In genomic region chr4:36312511-36312910, GRCh38 we compare ENCODE assay signal across 20 cellular contexts. TPM values are rescaled to one million over a fixed set of nuclear protein-coding genes. Genes with fewer than 3 reads are reported as not detected.
DNase-seq lines count a peak whose midpoint lies in the region; ATAC-seq and TF ChIP-seq lines count a peak whose summit lies in the region.
"Had no signal": no experiment of that assay in that cellular context is flagged by ENCODE, and none has a peak within 500 bp of the region (broad histone marks: within the 10 kb centered on the region; RNA-seq: fewer than 3 reads in every experiment).

No MANE protein-coding gene starts in this region.

- H3K36me3 ChIP-seq in OCI-LY3 (replicated peaks; ENCODE audit: low read depth, low read length) (peaks cover 3% of the 10 kb centered on the region), neural progenitor cell (no peaks in the 10 kb centered on the region)
- H3K36me3 ChIP-seq: MG63, SJCRH30 had no signal

- peaks cover 69% of the 10 kb centered on the region for H3K4me1 Mint-ChIP-seq in activated T-cell treated with anti-CD3 and anti-CD28 coated beads, Interleukin-2, amount 50 U/mL, for 72 hours (ENCODE audit: low read depth)
- peaks cover 37 to 70% of the 10 kb centered on the region in 2 donors for H3K4me1 Mint-ChIP-seq in immature natural killer cell
- H3K4me1 Mint-ChIP-seq in stimulated activated naive B cell treated with anti-CD40 and anti-IgM and Interleukin-4, amounts not matched to agents 10 μg/mL and 1 μg/mL and 100 μg/mL, for 72 hours = peaks cover 28 to 44% of the 10 kb centered on the region in 2 donors
- H3K4me1 Mint-ChIP-seq in neural progenitor cell = no peaks in the 10 kb centered on the region

- H3K9me3 ChIP-seq in OCI-LY3 (ENCODE audit: insufficient read depth, low read length) (no peaks in the 10 kb centered on the region), neural progenitor cell (ENCODE audit: low read depth) (no peaks in the 10 kb centered on the region)
- H3K9me3 ChIP-seq: Caco-2, MG63, SJCRH30 had no signal

- peak overlapping the region; percentile 59 for H3K27ac Mint-ChIP-seq in activated T-cell treated with anti-CD3 and anti-CD28 coated beads, Interleukin-2, amount 50 U/mL, for 72 hours
- H3K27ac Mint-ChIP-seq in immature natural killer cell = peak overlapping the region in 2 of 6 donors; percentile 46 to 69
- H3K27ac Mint-ChIP-seq in stimulated activated naive B cell treated with anti-CD40 and anti-IgM and Interleukin-4, amounts not matched to agents 10 μg/mL and 1 μg/mL and 100 μg/mL, for 72 hours = peak overlapping the region; percentile 43
- H3K27ac Mint-ChIP-seq in neural progenitor cell = no peak overlapping the region

- H3K4me2 ChIP-seq in OCI-LY3 (ENCODE audit: low read length) (no peak overlapping the region), neural progenitor cell (no peak overlapping the region)

- H3K36me3 Mint-ChIP-seq in activated T-cell treated with anti-CD3 and anti-CD28 coated beads, Interleukin-2, amount 50 U/mL, for 72 hours (ENCODE audit: insufficient read depth in 2 of 2) = peaks cover 4 to 7% of the 10 kb centered on the region in 2 donors
- peaks cover 5 to 24% (median 18%) of the 10 kb centered on the region in 3 donors for H3K36me3 Mint-ChIP-seq in immature natural killer cell
- no peaks in the 10 kb centered on the region for H3K36me3 Mint-ChIP-seq in stimulated activated naive B cell treated with anti-CD40 and anti-IgM and Interleukin-4, amounts not matched to agents 10 μg/mL and 1 μg/mL and 100 μg/mL, for 72 hours
- no peaks in the 10 kb centered on the region for H3K36me3 Mint-ChIP-seq in neural progenitor cell

- H3K27ac ChIP-seq in OCI-LY3 (ENCODE audit: low read length) (no peak overlapping the region), neural progenitor cell (no peak overlapping the region)
- H3K27ac ChIP-seq: C4-2B, SJCRH30 had no signal

- H3K27me3 Mint-ChIP-seq in activated T-cell treated with anti-CD3 and anti-CD28 coated beads, Interleukin-2, amount 50 U/mL, for 72 hours (ENCODE audit: low read depth) = no peaks in the 10 kb centered on the region
- peaks cover 0 to 3% (median 0%) of the 10 kb centered on the region in 3 donors for H3K27me3 Mint-ChIP-seq in immature natural killer cell (ENCODE audit: low read depth in 3 of 3)
- H3K27me3 Mint-ChIP-seq in stimulated activated naive B cell treated with anti-CD40 and anti-IgM and Interleukin-4, amounts not matched to agents 10 μg/mL and 1 μg/mL and 100 μg/mL, for 72 hours = no peaks in the 10 kb centered on the region
- peaks cover 1% of the 10 kb centered on the region for H3K27me3 Mint-ChIP-seq in neural progenitor cell (ENCODE audit: insufficient read depth, low read depth)

- no peaks in the 10 kb centered on the region for H3K27me3 ChIP-seq in OCI-LY3 (ENCODE audit: low read depth, low read length)
- H3K27me3 ChIP-seq in neural progenitor cell = no peaks in the 10 kb centered on the region
- H3K27me3 ChIP-seq: MG63, SJCRH30 had no signal

- H3K4me3 Mint-ChIP-seq in activated T-cell treated with anti-CD3 and anti-CD28 coated beads, Interleukin-2, amount 50 U/mL, for 72 hours = no peak overlapping the region
- H3K4me3 Mint-ChIP-seq in immature natural killer cell (peak overlapping the region in 4 of 5 donors; percentile 40 to 56 (median 50)), neural progenitor cell (no peak overlapping the region)
- H3K4me3 Mint-ChIP-seq in stimulated activated naive B cell treated with anti-CD40 and anti-IgM and Interleukin-4, amounts not matched to agents 10 μg/mL and 1 μg/mL and 100 μg/mL, for 72 hours = peak overlapping the region in 1 of 2 donors; percentile 0

- no peak overlapping the region for H3K9ac ChIP-seq in OCI-LY3 (ENCODE audit: low read length)
- no peak overlapping the region for H3K9ac ChIP-seq in neural progenitor cell

- no peaks in the 10 kb centered on the region for H3F3A ChIP-seq in neural progenitor cell (ENCODE audit: low read depth)

- no peak for DNase-seq in activated T-cell treated with anti-CD3 and anti-CD28 coated beads, Interleukin-2, amount 50 U/mL, for 72 hours
- no peak for DNase-seq in activated T-cell treated with anti-CD3 and anti-CD28 coated beads, Interleukin-2, amount 50 U/mL, for 1 hour
- no peak for DNase-seq in immature natural killer cell
- DNase-seq in stimulated activated naive B cell treated with anti-CD40 and anti-IgM and Interleukin-4, amounts not matched to agents 10 μg/mL and 1 μg/mL and 100 μg/mL, for 72 hours = no peak
- no peak for DNase-seq in NCI-H187 (lab: John Stamatoyannopoulos, UW)
- no peak for DNase-seq in SK-N-DZ (ENCODE audit: low spot score)
- no peak for DNase-seq in neural progenitor cell (ENCODE audit: low spot score)
- DNase-seq: Caco-2; EL; MG63; NCI-H1105; NCI-H1694 treated with DMSO at 0.1 percent for 48 hours; NCI-H345; NCI-H526; NK-92 treated with Interleukin-12 subunit alpha and Interleukin-12 subunit beta, amount 100 ng/mL, for 24 hours; PC-3; SJCRH30 had no signal

- H2AFZ ChIP-seq in OCI-LY3 (ENCODE audit: low read depth, low read length) (peak overlapping the region; percentile 62), neural progenitor cell (replicated peaks) (no peak overlapping the region)

- H3K9me3 Mint-ChIP-seq in activated T-cell treated with anti-CD3 and anti-CD28 coated beads, Interleukin-2, amount 50 U/mL, for 72 hours = peaks cover 3% of the 10 kb centered on the region in 2 donors
- H3K9me3 Mint-ChIP-seq in immature natural killer cell (no peaks in the 10 kb centered on the region), neural progenitor cell (no peaks in the 10 kb centered on the region)
- no peaks in the 10 kb centered on the region for H3K9me3 Mint-ChIP-seq in stimulated activated naive B cell treated with anti-CD40 and anti-IgM and Interleukin-4, amounts not matched to agents 10 μg/mL and 1 μg/mL and 100 μg/mL, for 72 hours

- H3K4me3 ChIP-seq in OCI-LY3 (ENCODE audit: low read length) (no peak overlapping the region), neural progenitor cell (no peak overlapping the region)
- H3K4me3 ChIP-seq: MG63, SJCRH30 had no signal

- TF ChIP-seq CTCF in OCI-LY3 (IDR thresholded peaks at IDR 0.05; ENCODE audit: low read depth, low read length) = no peak
- TF ChIP-seq CTCF in neural progenitor cell (IDR thresholded peaks at IDR 0.05) = no peak

- ATAC-seq in activated T-cell treated with anti-CD3 and anti-CD28 coated beads, Interleukin-2, amount 50 U/mL, for 72 hours (replicated peaks in 1 of 2) = no peak
- ATAC-seq in stimulated activated naive B cell treated with anti-CD40 and anti-IgM and Interleukin-4, amounts not matched to agents 10 μg/mL and 1 μg/mL and 100 μg/mL, for 72 hours (replicated peaks) = peak in 1 of 2 donors; percentile 49
- ATAC-seq: PC-3 had no signal

- H3K4me1 ChIP-seq in OCI-LY3 (ENCODE audit: low read length) (peaks cover 28% of the 10 kb centered on the region), neural progenitor cell (no peaks in the 10 kb centered on the region)
- H3K4me1 ChIP-seq: Caco-2, SJCRH30 had no signal

- H3K79me2 ChIP-seq in OCI-LY3 (ENCODE audit: low read length) = no peaks in the 10 kb centered on the region
- no peaks in the 10 kb centered on the region for H3K79me2 ChIP-seq in neural progenitor cell (ENCODE audit: low read depth)

- H4K20me1 ChIP-seq in OCI-LY3 (ENCODE audit: insufficient read depth, low read length) (no peaks in the 10 kb centered on the region), neural progenitor cell (ENCODE audit: low read depth) (no peaks in the 10 kb centered on the region)

RNA-seq across cellular contexts. Expression of gene DTHD1, which starts 31.1 kb away (rescaled TPM):
- 10 to 100 TPM in 1 of 2 donors, 1 to 10 TPM in 1; 7.9 to 13.5 TPM for total RNA-seq in activated T-cell treated with anti-CD3 and anti-CD28 coated beads, Interleukin-2, amount 50 U/mL, for 72 hours
- 10 to 100 TPM in 2 of 3 donors, 1 to 10 TPM in 1; 7.4 to 30.0 (median 15.6) TPM for polyA plus RNA-seq in immature natural killer cell
- not detected in 2 replicates for polyA plus RNA-seq in SK-N-DZ (2014; cell fraction: cytosol; rRNA removed)
- polyA plus RNA-seq in SK-N-DZ (2014; cell fraction: nucleus; rRNA removed) = not detected in 2 replicates
- total RNA-seq in neural progenitor cell (ENCODE audit: low replicate concordance) = not detected in 2 replicates
- total RNA-seq: A172, Caco-2, PC-3, SJCRH30 had no signal

Comparison
In these comparisons a context has a peak if more than half of its experiments do, and no peak if none do; other contexts are left out.
1. H3K4me3 Mint-ChIP-seq: peak in immature natural killer cell (4 of 5); none in activated T-cell treated with anti-CD3 and anti-CD28 coated beads, Interleukin-2, amount 50 U/mL, for 72 hours (0 of 2) and neural progenitor cell (single experiment).